8 cellular contexts compared by ENCODE assay signal in genomic region chr10:116385994-116386809, GRCh38. TPM values are rescaled to one million over a fixed set of nuclear protein-coding genes. Genes with fewer than 3 reads are reported as not detected.
A peak's percentile ranks its signal among the peaks of the same experiment; 100 is the strongest.
DNase-seq lines count a peak whose midpoint lies in the region; ATAC-seq and TF ChIP-seq lines count a peak whose summit lies in the region.

No MANE protein-coding gene starts in this region.

- no peak overlapping the region for H3K4me3 ChIP-seq in heart right ventricle
- H3K4me3 ChIP-seq in Karpas-422 (ENCODE audit: low read length): no peak overlapping the region
- H3K4me3 ChIP-seq in ascending aorta: no peak overlapping the region
- H3K4me3 ChIP-seq in right lobe of liver: no peak overlapping the region

- H3K9ac ChIP-seq in Karpas-422 (ENCODE audit: low read length): no peak overlapping the region

- DNase-seq in heart right ventricle: no peak
- DNase-seq in Right ventricle myocardium superior: no peak
- DNase-seq in Karpas-422: peak; percentile 66
- DNase-seq in ascending aorta (ENCODE audit: low spot score in 2 of 2): no peak
- no peak for DNase-seq in right lobe of liver
- no peak for DNase-seq in activated T-cell treated with anti-CD3 and anti-CD28 coated beads for 4 hours
- no peak for DNase-seq in activated naive CD8-positive, alpha-beta T cell treated with anti-CD3 and anti-CD28 coated beads for 36 hours

- H3K9me3 ChIP-seq in heart right ventricle: no peaks in the 10 kb centered on the region
- H3K9me3 ChIP-seq in Karpas-422 (ENCODE audit: low read length): no peaks in the 10 kb centered on the region
- no peaks in the 10 kb centered on the region for H3K9me3 ChIP-seq in ascending aorta
- no peaks in the 10 kb centered on the region for H3K9me3 ChIP-seq in right lobe of liver

- ATAC-seq in heart right ventricle (no peak), Right ventricle myocardium superior (ENCODE audit: poor library complexity) (no peak), right lobe of liver (peak; percentile 63 to 75 (median 71)), HG02642 (IDR thresholded peaks at IDR 0.05; ENCODE audit: poor library complexity, unreplicated experiment) (no peak)

- TF ChIP-seq CTCF in heart right ventricle (IDR thresholded peaks at IDR 0.05) (peak; percentile 11 to 67 (median 59)), ascending aorta (IDR thresholded peaks at IDR 0.05) (peak; percentile 7 to 55 (median 39)), right lobe of liver (IDR thresholded peaks at IDR 0.05) (peak; percentile 56 to 64 (median 62))

- H3K36me3 Mint-ChIP-seq in activated naive CD8-positive, alpha-beta T cell treated with anti-CD3 and anti-CD28 coated beads for 36 hours: no peaks in the 10 kb centered on the region

- no peaks in the 10 kb centered on the region for H3K27me3 Mint-ChIP-seq in activated naive CD8-positive, alpha-beta T cell treated with anti-CD3 and anti-CD28 coated beads for 36 hours

- H3K4me2 ChIP-seq in Karpas-422 (ENCODE audit: low read depth, low read length, poor library complexity, severe bottlenecking): no peak overlapping the region

- no peak overlapping the region for H3K27ac Mint-ChIP-seq in activated naive CD8-positive, alpha-beta T cell treated with anti-CD3 and anti-CD28 coated beads for 36 hours

- H3K9me3 Mint-ChIP-seq in activated naive CD8-positive, alpha-beta T cell treated with anti-CD3 and anti-CD28 coated beads for 36 hours: no peaks in the 10 kb centered on the region

- intact Hi-C loops in heart right ventricle (cut with DNase I) (loop anchor here in 9 of 10 donors (5.0 to 10.0 kb wide), 9 partner anchors 584 to 1241 kb away; no protein-coding TSS in a partner anchor), Right ventricle myocardium superior (cut with DNase I) (loop anchor here (5.0 to 10.0 kb wide), 2 partner anchors 591 to 1034 kb away; no protein-coding TSS in a partner anchor), ascending aorta (cut with DNase I) (loop anchor here (2.0 to 10.0 kb wide), 4 partner anchors 681 to 1241 kb away; no protein-coding TSS in a partner anchor), right lobe of liver (cut with DNase I) (no loop called here)

- H3K27me3 ChIP-seq in heart right ventricle: peaks cover 0 to 5% (median 0%) of the 10 kb centered on the region in 7 donors
- no peaks in the 10 kb centered on the region for H3K27me3 ChIP-seq in Karpas-422 (ENCODE audit: low read length)
- no peaks in the 10 kb centered on the region for H3K27me3 ChIP-seq in ascending aorta
- H3K27me3 ChIP-seq in right lobe of liver: no peaks in the 10 kb centered on the region

- no peaks in the 10 kb centered on the region for H3K9me2 ChIP-seq in Karpas-422 (replicated peaks; ENCODE audit: insufficient read depth, low read length)

- no peak for TF ChIP-seq POLR2A in right lobe of liver (IDR thresholded peaks at IDR 0.05)

- no peak overlapping the region for H2AFZ ChIP-seq in Karpas-422 (ENCODE audit: low read length)

- no peaks in the 10 kb centered on the region for H3K4me1 ChIP-seq in heart right ventricle
- no peaks in the 10 kb centered on the region for H3K4me1 ChIP-seq in Karpas-422 (ENCODE audit: low read length)
- H3K4me1 ChIP-seq in ascending aorta: no peaks in the 10 kb centered on the region
- H3K4me1 ChIP-seq in right lobe of liver: no peaks in the 10 kb centered on the region

- H3K79me2 ChIP-seq in Karpas-422 (ENCODE audit: low read length): no peaks in the 10 kb centered on the region

- H4K20me1 ChIP-seq in Karpas-422 (ENCODE audit: insufficient read depth, low read depth, low read length): no peaks in the 10 kb centered on the region

- H3K4me3 Mint-ChIP-seq in activated naive CD8-positive, alpha-beta T cell treated with anti-CD3 and anti-CD28 coated beads for 36 hours: no peak overlapping the region

- no peaks in the 10 kb centered on the region for H3K4me1 Mint-ChIP-seq in activated naive CD8-positive, alpha-beta T cell treated with anti-CD3 and anti-CD28 coated beads for 36 hours

- H3K36me3 ChIP-seq in heart right ventricle: no peaks in the 10 kb centered on the region
- H3K36me3 ChIP-seq in Karpas-422 (ENCODE audit: insufficient read depth, low read length): no peaks in the 10 kb centered on the region
- H3K36me3 ChIP-seq in ascending aorta: no peaks in the 10 kb centered on the region
- no peaks in the 10 kb centered on the region for H3K36me3 ChIP-seq in right lobe of liver

- H3K27ac ChIP-seq in heart right ventricle (no peak overlapping the region), Karpas-422 (ENCODE audit: low read length) (no peak overlapping the region), ascending aorta (no peak overlapping the region), right lobe of liver (no peak overlapping the region)

- 0% methylated on average over 1 of the region's 1 CpG for WGBS in heart right ventricle, 2 donors
- WGBS in right lobe of liver (ENCODE audit: insufficient coverage, low coverage, low lambda C conversion rate, missing lambda C conversion rate): 0% methylated on average over 1 of the region's 1 CpG

RNA-seq across cellular contexts. Expression of gene PNLIPRP3, which starts 41.4 kb away (rescaled TPM):
- total RNA-seq in heart right ventricle (not detected), Right ventricle myocardium superior (not detected), ascending aorta (not detected), right lobe of liver (not detected)
- not detected for polyA plus RNA-seq in heart right ventricle
- total RNA-seq in Karpas-422 (2014; rRNA removed; shearing (Covaris generic); ENCODE audit: low replicate concordance): not detected in 2 replicates
- total RNA-seq in activated naive CD8-positive, alpha-beta T cell treated with anti-CD3 and anti-CD28 coated beads for 36 hours: not detected

Comparison
In these comparisons a context has a peak if more than half of its experiments do, and no peak if none do; other contexts are left out.
1. ATAC-seq: peak in right lobe of liver (4 of 4); none in heart right ventricle (0 of 8), Right ventricle myocardium superior (single experiment) and HG02642 (single experiment).
2. intact Hi-C loops: an anchor here in heart right ventricle (5.0 to 10.0 kb wide), Right ventricle myocardium superior (5.0 to 10.0 kb wide) and ascending aorta (2.0 to 10.0 kb wide); none called in right lobe of liver.
3. Peak in every context shown above with its lines, with median percentiles within 50 percentile points of each other: CTCF ChIP-seq.